Comparison of ENCODE assay signal across 14 cellular contexts in genomic region chr1:201141418-201141817, GRCh38. TPM values are rescaled to one million over a fixed set of nuclear protein-coding genes. Genes with fewer than 3 reads are reported as not detected.
A peak's percentile ranks its signal among the peaks of the same experiment; 100 is the strongest.
DNase-seq lines count a peak whose midpoint lies in the region; ATAC-seq and TF ChIP-seq lines count a peak whose summit lies in the region.
"Had no signal": no experiment of that assay in that cellular context is flagged by ENCODE, and none has a peak within 500 bp of the region (broad histone marks: within the 10 kb centered on the region; RNA-seq: fewer than 3 reads in every experiment).

No MANE protein-coding gene starts in this region.

- peaks cover 44 to 55% (median 51%) of the 10 kb centered on the region in 11 experiments for H3K36me3 ChIP-seq in BLaER1 treated with 17β-estradiol and CSF1 and Interleukin-3, amounts not matched to agents 10 nM and 100 nM
- H3K36me3 ChIP-seq in mucosa of descending colon (ENCODE audit: low read depth) (no peaks in the 10 kb centered on the region), upper lobe of right lung (peaks cover 61% of the 10 kb centered on the region), lower lobe of right lung (peaks cover 80% of the 10 kb centered on the region)

- peaks cover 49 to 77% (median 68%) of the 10 kb centered on the region in 10 experiments for H3K4me1 ChIP-seq in BLaER1 treated with 17β-estradiol and CSF1 and Interleukin-3, amounts not matched to agents 10 nM and 100 nM
- H3K4me1 ChIP-seq in mucosa of descending colon (ENCODE audit: low read depth) (no peaks in the 10 kb centered on the region), upper lobe of right lung (no peaks in the 10 kb centered on the region), lower lobe of right lung (no peaks in the 10 kb centered on the region)

- no peak overlapping the region for H3K27ac Mint-ChIP-seq in WTC11
- H3K27ac Mint-ChIP-seq: B cell had no signal

- CTCF ChIA-PET in WTC11 (lab: Charles Lee), result interaction anchor here (0.9 to 1.1 kb wide), 2 partner anchors 22 to 55 kb away, joined by 3 read pairs; no protein-coding TSS in a partner anchor

- POLR2A ChIA-PET in WTC11 (lab: Charles Lee), result no interaction called here

- no peaks in the 10 kb centered on the region for H3K27me3 ChIP-seq in BLaER1 treated with 17β-estradiol and CSF1 and Interleukin-3, amounts not matched to agents 10 nM and 100 nM
- H3K27me3 ChIP-seq in upper lobe of right lung (no peaks in the 10 kb centered on the region), lower lobe of right lung (ENCODE audit: low read depth) (no peaks in the 10 kb centered on the region)

- H4K20me1 ChIP-seq in BLaER1 treated with 17β-estradiol and CSF1 and Interleukin-3, amounts not matched to agents 10 nM and 100 nM, result peaks cover 0 to 95% (median 45%) of the 10 kb centered on the region in 11 experiments; a peak in 15 of 22 replicates

- intact Hi-C loops in mucosa of descending colon (cut with DNase I, micrococcal nuclease), result no loop called here
- intact Hi-C loops in upper lobe of right lung (cut with DNase I), result no loop called here
- intact Hi-C loops in lower lobe of right lung (cut with DNase I), result no loop called here

- H3K4me1 Mint-ChIP-seq in WTC11, result no peaks in the 10 kb centered on the region
- H3K4me1 Mint-ChIP-seq: H9 had no signal

- H3K4me3 Mint-ChIP-seq in WTC11, result no peak overlapping the region
- H3K4me3 Mint-ChIP-seq: B cell, H9 had no signal

- peaks cover 58% of the 10 kb centered on the region for H3K36me3 Mint-ChIP-seq in WTC11

- no peak overlapping the region for H3K4me3 ChIP-seq in BLaER1 treated with 17β-estradiol and CSF1 and Interleukin-3, amounts not matched to agents 10 nM and 100 nM
- H3K4me3 ChIP-seq in mucosa of descending colon (no peak overlapping the region), upper lobe of right lung (no peak overlapping the region), lower lobe of right lung (no peak overlapping the region)

- H3K9ac ChIP-seq in BLaER1 treated with 17β-estradiol and CSF1 and Interleukin-3, amounts not matched to agents 10 nM and 100 nM, result peak overlapping the region in 4 of 11 experiments; percentile 4 to 64 (median 33); a peak in 4 of 22 replicates

- ATAC-seq in WTC11 (0 out of 2 replicates have a peak, but pooled peaks have one; percentile 16), mucosa of descending colon (peak; percentile 21), upper lobe of right lung (no peak), lower lobe of right lung (no peak), omental fat pad (ENCODE audit: low FRiP score) (no peak), HG03108 (IDR thresholded peaks at IDR 0.05; ENCODE audit: unreplicated experiment) (no peak)

- peak overlapping the region in 2 of 11 experiments; percentile 71 to 73; a peak in 1 of 22 replicates for H3K27ac ChIP-seq in BLaER1 treated with 17β-estradiol and CSF1 and Interleukin-3, amounts not matched to agents 10 nM and 100 nM
- no peak overlapping the region for H3K27ac ChIP-seq in upper lobe of right lung
- no peak overlapping the region for H3K27ac ChIP-seq in lower lobe of right lung

- TF ChIP-seq CTCF in WTC11 (IDR thresholded peaks at IDR 0.05) (no peak), mucosa of descending colon (IDR thresholded peaks at IDR 0.05) (no peak), upper lobe of right lung (IDR thresholded peaks at IDR 0.05) (no peak), lower lobe of right lung (IDR thresholded peaks at IDR 0.05) (no peak), omental fat pad (IDR thresholded peaks at IDR 0.05) (no peak)

- H3K9me3 ChIP-seq in BLaER1 treated with 17β-estradiol and CSF1 and Interleukin-3, amounts not matched to agents 10 nM and 100 nM (replicated peaks in 1 of 11), result no peaks in the 10 kb centered on the region
- H3K9me3 ChIP-seq in mucosa of descending colon, result no peaks in the 10 kb centered on the region
- no peaks in the 10 kb centered on the region for H3K9me3 ChIP-seq in upper lobe of right lung
- no peaks in the 10 kb centered on the region for H3K9me3 ChIP-seq in lower lobe of right lung

- no peaks in the 10 kb centered on the region for H3K27me3 Mint-ChIP-seq in WTC11 (ENCODE audit: low read depth)
- H3K27me3 Mint-ChIP-seq: B cell had no signal

- peak overlapping the region in 10 of 11 experiments; percentile 68 to 96 (median 88); a peak in 19 of 22 replicates for H3K4me2 ChIP-seq in BLaER1 treated with 17β-estradiol and CSF1 and Interleukin-3, amounts not matched to agents 10 nM and 100 nM

- DNase-seq in WTC11 (ENCODE audit: low spot score) (no peak), mucosa of descending colon (no peak), upper lobe of right lung (peak; percentile 30), lower lobe of right lung (no peak), omental fat pad (ENCODE audit: low spot score) (no peak)
- DNase-seq: DMS 273 treated with DMSO at 0.1 percent for 48 hours, GOT3, H9, IMR-90 had no signal

- no peaks in the 10 kb centered on the region for H3K9me3 Mint-ChIP-seq in WTC11
- H3K9me3 Mint-ChIP-seq: H9 had no signal

TF ChIP-seq in WTC11, 78 proteins besides CTCF, POLR2A, EP300 and RAD21 (continues in another document):
- TF ChIP-seq PREB (CRISPR knock-in tag; IDR thresholded peaks at IDR 0.05; ENCODE audit: borderline replicate concordance) (no peak), ZNF281 (CRISPR knock-in tag; IDR thresholded peaks at IDR 0.05) (no peak), NFE2L1 (CRISPR knock-in tag; IDR thresholded peaks at IDR 0.05) (no peak), ZMAT4 (CRISPR knock-in tag; IDR thresholded peaks at IDR 0.05) (no peak), ATF2 (CRISPR knock-in tag; IDR thresholded peaks at IDR 0.05; ENCODE audit: borderline replicate concordance, low read depth) (no peak), ZNF121 (CRISPR knock-in tag; IDR thresholded peaks at IDR 0.05) (no peak)

RNA-seq across cellular contexts. Expression of gene TMEM9, which starts 12.9 kb away (rescaled TPM):
- 97.5 to 109 TPM (median 102 TPM) in 3 replicates for total RNA-seq in WTC11 (2021)
- 10 to 100 TPM; 19.1 to 38.9 (median 24.1) TPM for total RNA-seq in mucosa of descending colon
- total RNA-seq in upper lobe of right lung, result 59.3 TPM
- 47.9 TPM for total RNA-seq in lower lobe of right lung
- 10 to 100 TPM; 26.2 to 53.8 (median 45.7) TPM for total RNA-seq in omental fat pad

RNA-seq across cellular contexts. Expression of gene ASCL5, which starts 14.4 kb away (rescaled TPM):
- 0.18 to 0.53 TPM (median 0.31 TPM) in 3 replicates for total RNA-seq in WTC11 (2021)
- not detected for total RNA-seq in mucosa of descending colon
- 0.29 TPM for total RNA-seq in upper lobe of right lung
- not detected for total RNA-seq in lower lobe of right lung
- not detected for total RNA-seq in omental fat pad
- total RNA-seq: B cell, Daoy, HT-29, IMR-90 had no signal

RNA-seq across cellular contexts. Expression of gene CACNA1S, which starts 29.2 kb away (rescaled TPM):
- 0.02 to 0.09 TPM (median 0.07 TPM) in 3 replicates for total RNA-seq in WTC11 (2021)
- not detected for total RNA-seq in mucosa of descending colon
- 0.55 TPM for total RNA-seq in upper lobe of right lung
- total RNA-seq in lower lobe of right lung, result 0.06 TPM
- total RNA-seq in omental fat pad, result not detected
- total RNA-seq: B cell, Daoy, H9, HT-29, IMR-90 had no signal

RNA-seq across cellular contexts. Expression of gene IGFN1, which starts 49.2 kb away (rescaled TPM):
- total RNA-seq in WTC11 (2021), result 0.11 TPM in 1 of 3 replicates, not detected in the others
- under 1 TPM; 0.03 to 0.32 (median 0.10) TPM for total RNA-seq in mucosa of descending colon
- total RNA-seq in upper lobe of right lung, result 0.81 TPM
- total RNA-seq in lower lobe of right lung, result 0.18 TPM
- total RNA-seq in omental fat pad, result under 1 TPM in 1 of 4 donors, not detected in 3; 0.12 TPM
- total RNA-seq: B cell, H9, IMR-90 had no signal

Comparison
In these comparisons a context has a peak if more than half of its experiments do, and no peak if none do; other contexts are left out.
1. ATAC-seq: peak in WTC11 (single experiment) and mucosa of descending colon (single experiment); none in upper lobe of right lung (single experiment), lower lobe of right lung (0 of 2), omental fat pad (single experiment) and HG03108 (single experiment).